1 cellular context compared by ENCODE assay signal in genomic region chr16:242281-242680, GRCh38.
TF ChIP-seq lines count a peak whose summit lies in the region.

No MANE protein-coding gene starts in this region.

TF ChIP-seq in WTC11, 78 proteins besides CTCF, POLR2A, EP300 and RAD21 (continued from another document):
- no peak for TF ChIP-seq E2F5 (CRISPR knock-in tag; IDR thresholded peaks at IDR 0.05)
- no peak for TF ChIP-seq ZNF121 (CRISPR knock-in tag; IDR thresholded peaks at IDR 0.05)
- no peak for TF ChIP-seq CBFB (CRISPR knock-in tag; IDR thresholded peaks at IDR 0.05; ENCODE audit: low read depth)
- no peak for TF ChIP-seq TP53 (CRISPR knock-in tag; IDR thresholded peaks at IDR 0.05)
- no peak for TF ChIP-seq SOX15 (CRISPR knock-in tag; IDR thresholded peaks at IDR 0.05)
- TF ChIP-seq PRRX2 (CRISPR knock-in tag; IDR thresholded peaks at IDR 0.05) = no peak
- TF ChIP-seq ZMAT4 (CRISPR knock-in tag; IDR thresholded peaks at IDR 0.05) = no peak
- TF ChIP-seq NFYB (CRISPR knock-in tag; conservative IDR thresholded peaks at IDR 0.05; ENCODE audit: low read depth) = no peak
- TF ChIP-seq ZBTB21 (CRISPR knock-in tag; IDR thresholded peaks at IDR 0.05; ENCODE audit: borderline replicate concordance) = no peak
TF ChIP-seq in WTC11: peak in this region for 0.
